Comparison of ENCODE assay signal across 19 cellular contexts in the genomic region with DNA sequence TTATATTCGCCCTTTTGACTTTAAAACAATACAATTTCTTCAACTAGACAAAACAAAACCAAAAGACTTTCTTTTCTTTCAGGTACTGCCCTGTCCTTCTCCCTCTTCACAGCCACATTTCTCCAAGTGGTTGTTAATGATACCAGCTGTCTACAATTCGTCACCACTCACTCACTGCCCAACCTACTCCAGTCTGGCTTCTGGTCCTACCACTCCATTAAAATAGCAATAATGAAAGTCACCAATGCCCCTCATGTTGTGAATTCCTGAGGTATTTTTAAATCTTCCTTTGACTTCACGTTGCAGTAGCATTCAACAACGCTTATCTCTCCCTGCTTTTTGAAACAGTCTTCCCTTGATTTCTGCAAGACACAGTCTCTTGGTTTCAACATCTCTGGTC.
"Had no signal": no experiment of that assay in that cellular context is flagged by ENCODE, and none has a peak within 500 bp of the region (broad histone marks: within the 10 kb centered on the region; RNA-seq: fewer than 3 reads in every experiment).

No MANE protein-coding gene starts in this region.

- DNase-seq: effector CD4-positive, alpha-beta T cell; endodermal cell; erythroblast; foreskin melanocyte; head of caudate nucleus; islet precursor cell; left lung; mesenchymal stem cell; midbrain; naive thymus-derived CD4-positive, alpha-beta T cell; nephron progenitor cell; sigmoid colon; small intestine; stimulated activated CD4-positive, alpha-beta T cell treated with anti-CD3 and anti-CD28 coated beads, Interleukin-12 subunit alpha, Interleukin-12 subunit beta, amount 100 ng/mL, for 4 hours; stimulated activated naive CD4-positive, alpha-beta T cell treated with Interleukin-2 at 50 U/mL for 16 hours; upper lobe of left lung had no signal

- H3K9me3 ChIP-seq: left lung, sigmoid colon, upper lobe of left lung, vagina had no signal

- H3K4me3 ChIP-seq: coronary artery, left lung, lung, sigmoid colon, upper lobe of left lung, vagina had no signal

- H3K36me3 ChIP-seq: left lung, sigmoid colon, upper lobe of left lung, vagina had no signal

- H3K4me1 ChIP-seq: sigmoid colon, vagina had no signal

- H3K27ac ChIP-seq: coronary artery, left lung, sigmoid colon, upper lobe of left lung, vagina had no signal

- ATAC-seq: left lung; naive thymus-derived CD4-positive, alpha-beta T cell had no signal

- H3K27me3 ChIP-seq: left lung, sigmoid colon, upper lobe of left lung, vagina had no signal
